ENCODE assay signal across 8 cellular contexts in genomic region chr2:740446-741293, GRCh38.
DNase-seq lines count a peak whose midpoint lies in the region; ATAC-seq and TF ChIP-seq lines count a peak whose summit lies in the region.

No MANE protein-coding gene starts in this region.

- H3K79me2 ChIP-seq in PC-3 (ENCODE audit: low read length): no peaks in the 10 kb centered on the region

- H4K20me1 ChIP-seq in PC-3 (ENCODE audit: low read length): no peaks in the 10 kb centered on the region

- H3K4me3 Mint-ChIP-seq in osteocyte (ENCODE audit: unreplicated experiment): peak overlapping the region; percentile 85

- peak overlapping the region; percentile 32; the same call in 1 of the 2 replicates for H3K9ac ChIP-seq in PC-3 (ENCODE audit: low read length)

- peaks cover 13% of the 10 kb centered on the region for H3K4me1 ChIP-seq in PC-3 (ENCODE audit: insufficient read depth, low read length)
- peaks cover 5% of the 10 kb centered on the region in 2 donors for H3K4me1 ChIP-seq in adrenal gland (replicated peaks in 1 of 2)
- H3K4me1 ChIP-seq in urinary bladder (ENCODE audit: insufficient read depth): no peaks in the 10 kb centered on the region

- CTCF ChIA-PET in PC-3 (lab: Charles Lee): interaction anchor here (0.7 to 0.8 kb wide), 2 partner anchors 253 to 1010 kb away, joined by 3 to 5 read pairs; no protein-coding TSS in a partner anchor

- H3F3A ChIP-seq in PC-3 (ENCODE audit: low read length, unreplicated experiment): no peaks in the 10 kb centered on the region

- peaks cover 6% of the 10 kb centered on the region; the same call in 1 of the 2 replicates for H3K27me3 ChIP-seq in PC-3 (ENCODE audit: low read length)
- H3K27me3 ChIP-seq in adrenal gland: no peaks in the 10 kb centered on the region

- POLR2A ChIA-PET in PC-3 (lab: Charles Lee; ENCODE audit: unreplicated experiment): interaction anchor here (0.6 kb wide), 1 partner anchor 63 kb away, joined by 3 read pairs; no protein-coding TSS in a partner anchor

- 3 to 4% (median 4%) methylated on average over 28 to 39 of the region's 39 CpGs for WGBS in adrenal gland, 4 donors
- WGBS in urinary bladder: 3% methylated on average over 39 of the region's 39 CpGs

- H3K27ac Mint-ChIP-seq in osteocyte (ENCODE audit: unreplicated experiment): peak overlapping the region; percentile 63

- intact Hi-C loops in PC-3 (cut with micrococcal nuclease): loop anchor here (2.0 kb wide), 1 partner anchor 64 kb away; the partner anchor contains the start of gene TMEM18
- intact Hi-C loops in adrenal gland (cut with DNase I): no loop called here
- intact Hi-C loops in cardiac septum (cut with DNase I): loop anchor here (2.0 kb wide), 1 partner anchor 62 kb away; no protein-coding TSS in a partner anchor

- H3K27ac ChIP-seq in PC-3 (ENCODE audit: low read length) (no peak overlapping the region), adrenal gland (peak overlapping the region in 4 of 5 donors; percentile 43 to 89 (median 76)), urinary bladder (ENCODE audit: low read depth) (no peak overlapping the region)

- no peak for TF ChIP-seq POLR2A in adrenal gland (IDR thresholded peaks at IDR 0.05)

- peaks cover 32% of the 10 kb centered on the region for H3K27me3 Mint-ChIP-seq in osteocyte (ENCODE audit: unreplicated experiment)

- TF ChIP-seq CTCF in PC-3 (conservative IDR thresholded peaks at IDR 0.05; ENCODE audit: low read depth, low read length): no peak
- TF ChIP-seq CTCF in adrenal gland (IDR thresholded peaks at IDR 0.05): no peak
- TF ChIP-seq CTCF in osteocyte (IDR thresholded peaks at IDR 0.05): peak; percentile 13

- H3K36me3 ChIP-seq in PC-3 (ENCODE audit: low read depth, low read length) (no peaks in the 10 kb centered on the region), adrenal gland (replicated peaks in 1 of 2) (no peaks in the 10 kb centered on the region), urinary bladder (ENCODE audit: insufficient read depth) (no peaks in the 10 kb centered on the region)

- peak overlapping the region; percentile 91 for H3K4me2 ChIP-seq in PC-3 (ENCODE audit: low read length)

- H3K4me3 ChIP-seq in PC-3 (ENCODE audit: low read length): peak overlapping the region; percentile 69
- peak overlapping the region in 2 of 4 donors; percentile 40 to 52 for H3K4me3 ChIP-seq in adrenal gland
- H3K4me3 ChIP-seq in urinary bladder (ENCODE audit: low read depth, low read length): peak overlapping the region; percentile 24

- DNase-seq in EL: peak; percentile 97
- DNase-seq in HUDEP-2 (lab: John Stamatoyannopoulos, UW; ENCODE audit: unreplicated experiment in 76 of 76): peak in 58 of 76 experiments; percentile 0 to 70 (median 35)
- DNase-seq in PC-3: peak; percentile 93
- peak; percentile 86 to 97 (median 94) for DNase-seq in adrenal gland
- peak; percentile 83 for DNase-seq in cardiac septum (ENCODE audit: low spot score)
- DNase-seq in osteocyte (ENCODE audit: extremely low spot score, unreplicated experiment): peak; percentile 96
- DNase-seq in mesenteric fat pad (ENCODE audit: low spot score): no peak

- H3K9me2 ChIP-seq in PC-3 (replicated peaks; ENCODE audit: low read length): no peaks in the 10 kb centered on the region

- BruUV-seq in PC-3 (replicated peaks; lab: Mats Ljungman, UMichigan): no TSS peak

- H3K9me3 ChIP-seq in PC-3 (ENCODE audit: low read length): no peaks in the 10 kb centered on the region
- H3K9me3 ChIP-seq in adrenal gland (replicated peaks in 1 of 3): no peaks in the 10 kb centered on the region

- H3K4me1 Mint-ChIP-seq in osteocyte (ENCODE audit: unreplicated experiment): peaks cover 13% of the 10 kb centered on the region

- H3K9me3 Mint-ChIP-seq in osteocyte (ENCODE audit: unreplicated experiment): peaks cover 5% of the 10 kb centered on the region

- peak overlapping the region; percentile 94 for H2AFZ ChIP-seq in PC-3 (ENCODE audit: low read length)

- ATAC-seq in PC-3: peak; percentile 78

- no peaks in the 10 kb centered on the region for H3K36me3 Mint-ChIP-seq in osteocyte (ENCODE audit: unreplicated experiment)

Comparison
In these comparisons a context has a peak if more than half of its experiments do, and no peak if none do; other contexts are left out.
1. H3K27ac ChIP-seq: peak in adrenal gland (4 of 5); none in PC-3 (single experiment) and urinary bladder (single experiment).
2. intact Hi-C loops: an anchor here in PC-3 (2.0 kb wide) and cardiac septum (2.0 kb wide); none called in adrenal gland.